1 cellular context compared by ENCODE assay signal in the genomic region with DNA sequence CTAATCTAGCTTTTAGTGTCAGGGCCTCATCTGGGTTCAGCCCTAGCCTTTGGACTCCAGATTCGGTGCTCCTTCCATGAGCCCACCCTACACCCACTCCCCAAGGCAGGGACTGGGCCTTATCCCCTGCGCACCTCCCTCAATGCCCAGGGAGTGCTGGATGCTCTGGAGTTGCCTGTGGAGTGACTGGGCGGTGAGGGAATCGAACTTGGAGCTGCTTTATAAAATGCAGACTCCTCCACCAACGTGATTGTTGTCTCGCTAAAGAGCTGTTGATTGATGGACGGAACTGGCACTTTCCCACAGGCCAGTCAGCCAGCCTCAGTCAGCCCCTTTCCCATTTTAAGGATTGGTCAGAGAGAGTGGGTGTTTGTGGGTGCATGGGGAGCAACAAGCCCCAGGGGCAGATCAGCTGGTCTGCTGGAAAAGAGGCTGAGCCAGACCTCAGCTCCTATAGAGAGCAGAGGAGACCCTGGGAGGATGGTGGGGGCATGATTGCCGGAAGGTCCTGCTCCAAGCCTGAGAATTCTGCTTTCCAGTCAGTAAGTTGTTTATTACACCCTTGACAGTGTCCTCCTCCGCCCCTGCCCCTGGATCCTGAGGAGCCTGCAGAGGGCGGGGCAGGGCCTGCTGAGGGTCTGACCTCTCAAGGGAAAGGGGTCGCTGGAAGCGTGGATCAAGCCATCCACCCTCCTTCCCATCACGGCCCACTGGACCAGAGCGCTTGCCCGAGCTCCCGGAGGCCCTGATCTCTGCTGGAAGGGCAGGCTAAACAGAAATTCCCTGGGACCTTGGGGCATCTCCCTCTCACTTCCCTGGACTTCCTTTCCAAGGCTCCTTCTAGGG.
A peak's percentile ranks its signal among the peaks of the same experiment; 100 is the strongest.
TF ChIP-seq lines count a peak whose summit lies in the region.

No MANE protein-coding gene starts in this region.

TF ChIP-seq in K562, 482 proteins besides CTCF, POLR2A, EP300 and RAD21:
- TF ChIP-seq ZMIZ1 (IDR thresholded peaks at IDR 0.05; ENCODE audit: low read depth in 2 of 2, low read length in 2 of 2) (no peak), TFAP4 (CRISPR knock-in tag; IDR thresholded peaks at IDR 0.05; ENCODE audit: borderline replicate concordance) (peak; percentile 28; the same call in 1 of the 2 replicates), E2F4 (CRISPR knock-in tag; IDR thresholded peaks at IDR 0.05; ENCODE audit: low read depth) (no peak), STAT5B (CRISPR knock-in tag; IDR thresholded peaks at IDR 0.05) (no peak), HMGN3 (IDR thresholded peaks at IDR 0.05; ENCODE audit: borderline replicate concordance, extremely low read depth, insufficient read length, low read depth, low read length) (peak; percentile 42), FUS (optimal IDR thresholded peaks at IDR 0.05; ENCODE audit: low read depth, low read length) (no peak), ZBTB34 (CRISPR knock-in tag; IDR thresholded peaks at IDR 0.05) (no peak), JUND (IDR thresholded peaks at IDR 0.05; ENCODE audit: borderline replicate concordance, low read depth, low read length) (no peak), JUND (tag; IDR thresholded peaks at IDR 0.05; ENCODE audit: borderline replicate concordance, low read depth, low read length) (no peak), MEIS2 (IDR thresholded peaks at IDR 0.05; ENCODE audit: partially characterized antibody) (peak; percentile 64), JUNB (CRISPR knock-in tag; conservative IDR thresholded peaks at IDR 0.05) (0 out of 2 replicates have a peak, but pooled peaks have one; percentile 22), RBM17 (IDR thresholded peaks at IDR 0.05; ENCODE audit: borderline replicate concordance, low read depth, low read length) (no peak)
- TF ChIP-seq, protein P1, sequence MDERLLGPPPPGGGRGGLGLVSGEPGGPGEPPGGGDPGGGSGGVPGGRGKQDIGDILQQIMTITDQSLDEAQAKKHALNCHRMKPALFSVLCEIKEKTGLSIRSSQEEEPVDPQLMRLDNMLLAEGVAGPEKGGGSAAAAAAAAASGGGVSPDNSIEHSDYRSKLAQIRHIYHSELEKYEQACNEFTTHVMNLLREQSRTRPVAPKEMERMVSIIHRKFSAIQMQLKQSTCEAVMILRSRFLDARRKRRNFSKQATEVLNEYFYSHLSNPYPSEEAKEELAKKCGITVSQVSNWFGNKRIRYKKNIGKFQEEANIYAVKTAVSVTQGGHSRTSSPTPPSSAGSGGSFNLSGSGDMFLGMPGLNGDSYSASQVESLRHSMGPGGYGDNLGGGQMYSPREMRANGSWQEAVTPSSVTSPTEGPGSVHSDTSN (CRISPR knock-in tag; IDR thresholded peaks at IDR 0.05; ENCODE audit: low read depth) = no peak
- TF ChIP-seq, protein P1 (tag; conservative IDR thresholded peaks at IDR 0.05; ENCODE audit: low read depth) = peak; percentile 33; the same call in 1 of the 2 replicates
- TF ChIP-seq, protein P2, sequence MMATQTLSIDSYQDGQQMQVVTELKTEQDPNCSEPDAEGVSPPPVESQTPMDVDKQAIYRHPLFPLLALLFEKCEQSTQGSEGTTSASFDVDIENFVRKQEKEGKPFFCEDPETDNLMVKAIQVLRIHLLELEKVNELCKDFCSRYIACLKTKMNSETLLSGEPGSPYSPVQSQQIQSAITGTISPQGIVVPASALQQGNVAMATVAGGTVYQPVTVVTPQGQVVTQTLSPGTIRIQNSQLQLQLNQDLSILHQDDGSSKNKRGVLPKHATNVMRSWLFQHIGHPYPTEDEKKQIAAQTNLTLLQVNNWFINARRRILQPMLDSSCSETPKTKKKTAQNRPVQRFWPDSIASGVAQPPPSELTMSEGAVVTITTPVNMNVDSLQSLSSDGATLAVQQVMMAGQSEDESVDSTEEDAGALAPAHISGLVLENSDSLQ (IDR thresholded peaks at IDR 0.05) = 0 out of 2 replicates have a peak, but pooled peaks have one; percentile 14
